1 cellular context compared by ENCODE assay signal in genomic region chr6:31721351-31722020, GRCh38.
TF ChIP-seq lines count a peak whose summit lies in the region.

LY6G6C (minus strand) TSS chr6:31721746; CDS start chr6:31721679, 67 bp downstream.

TF ChIP-seq in IMR-90, 13 proteins besides CTCF, POLR2A, EP300 and RAD21:
- no peak for TF ChIP-seq FOS (IDR thresholded peaks at IDR 0.05; ENCODE audit: low read depth, low read length)
- TF ChIP-seq SMC3 (IDR thresholded peaks at IDR 0.05; ENCODE audit: low read depth, low read length), result no peak
- no peak for TF ChIP-seq ELK1 (IDR thresholded peaks at IDR 0.05; ENCODE audit: borderline replicate concordance, low read depth, low read length)
- TF ChIP-seq MAFK (IDR thresholded peaks at IDR 0.05; ENCODE audit: low read depth, low read length), result no peak
- TF ChIP-seq USF2 (IDR thresholded peaks at IDR 0.05; ENCODE audit: low read depth, low read length), result no peak
- TF ChIP-seq RFX5 (IDR thresholded peaks at IDR 0.05; ENCODE audit: low read depth, low read length), result no peak
- TF ChIP-seq RCOR1 (IDR thresholded peaks at IDR 0.05; ENCODE audit: insufficient replicate concordance, low read length), result no peak
- no peak for TF ChIP-seq CEBPB (IDR thresholded peaks at IDR 0.05; ENCODE audit: low read depth, low read length)
- TF ChIP-seq NFE2L2 (IDR thresholded peaks at IDR 0.05; ENCODE audit: low read depth, low read length), result no peak
- TF ChIP-seq BHLHE40 (IDR thresholded peaks at IDR 0.05; ENCODE audit: low read depth, low read length), result no peak
- TF ChIP-seq CHD1 (IDR thresholded peaks at IDR 0.05; ENCODE audit: low read depth, low read length), result no peak
- no peak for TF ChIP-seq MAZ (IDR thresholded peaks at IDR 0.05; ENCODE audit: borderline replicate concordance, low read depth, low read length)
- TF ChIP-seq MXI1 (IDR thresholded peaks at IDR 0.05; ENCODE audit: borderline replicate concordance, low read depth, low read length), result no peak
